ENCODE assay signal across 16 cellular contexts in the genomic region with DNA sequence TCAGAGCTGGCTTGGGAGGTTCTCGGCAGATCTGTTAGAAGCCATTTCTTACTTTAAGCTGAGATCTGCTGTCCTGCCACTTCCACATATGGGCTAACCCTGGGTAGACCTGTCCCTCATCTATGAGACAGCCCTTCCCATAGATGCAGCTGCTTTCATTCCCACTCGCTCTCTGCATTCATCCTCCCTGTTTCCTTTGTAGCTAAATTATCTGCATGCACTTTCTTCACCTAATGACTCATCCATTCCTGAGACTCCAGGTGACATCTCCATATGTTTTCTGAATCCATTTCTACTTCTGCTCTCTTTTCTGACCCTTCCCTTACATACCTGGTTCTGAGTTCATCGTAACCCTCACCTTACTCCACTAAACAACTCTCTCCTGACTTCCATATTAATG.
"Had no signal": no experiment of that assay in that cellular context is flagged by ENCODE, and none has a peak within 500 bp of the region (broad histone marks: within the 10 kb centered on the region; RNA-seq: fewer than 3 reads in every experiment).

No MANE protein-coding gene starts in this region.

- H3K27me3 ChIP-seq: brain microvascular endothelial cell, colonic mucosa, dorsolateral prefrontal cortex, spleen, thyroid gland had no signal

- H3K4me3 ChIP-seq: colonic mucosa, dorsolateral prefrontal cortex, spleen, thyroid gland had no signal

- H3K9me3 ChIP-seq: colonic mucosa, spleen, thyroid gland had no signal

- H3K27ac ChIP-seq: brain microvascular endothelial cell, colonic mucosa, thyroid gland, VCaP had no signal

- DNase-seq: activated CD4-positive, alpha-beta T cell treated with anti-CD3 and anti-CD28 coated beads, Interleukin-2, amount 10 ng/mL, durations not matched to agents 7 days and 5 days; activated CD8-positive, alpha-beta T cell treated with anti-CD3 and anti-CD28 coated beads for 36 hours; activated gamma-delta T cell treated with Interleukin-2 at 50 U/mL for 16 hours; aorta; brain microvascular endothelial cell; colonic mucosa; dorsolateral prefrontal cortex; effector memory CD8-positive, alpha-beta T cell; left colon; spleen; stimulated activated CD4-positive, alpha-beta T cell treated with anti-CD3 and anti-CD28 coated beads, Interleukin-4, amount 100 ng/mL, for 1 hour; stimulated activated naive CD4-positive, alpha-beta T cell treated with Interleukin-2 at 50 U/mL for 16 hours; thyroid gland had no signal

- H3K4me1 ChIP-seq: colonic mucosa, thyroid gland had no signal

- ATAC-seq: activated CD4-positive, CD25-positive, alpha-beta regulatory T cell treated with anti-CD3 and anti-CD28 coated beads, Interleukin-2, amount 50 U/mL, for 24 hours; activated CD8-positive, alpha-beta T cell treated with anti-CD3 and anti-CD28 coated beads for 36 hours; effector memory CD8-positive, alpha-beta T cell; esophagus mucosa; left colon had no signal

- H3K36me3 ChIP-seq: brain microvascular endothelial cell, colonic mucosa, spleen, thyroid gland had no signal
